8 cellular contexts compared by ENCODE assay signal in the genomic region with DNA sequence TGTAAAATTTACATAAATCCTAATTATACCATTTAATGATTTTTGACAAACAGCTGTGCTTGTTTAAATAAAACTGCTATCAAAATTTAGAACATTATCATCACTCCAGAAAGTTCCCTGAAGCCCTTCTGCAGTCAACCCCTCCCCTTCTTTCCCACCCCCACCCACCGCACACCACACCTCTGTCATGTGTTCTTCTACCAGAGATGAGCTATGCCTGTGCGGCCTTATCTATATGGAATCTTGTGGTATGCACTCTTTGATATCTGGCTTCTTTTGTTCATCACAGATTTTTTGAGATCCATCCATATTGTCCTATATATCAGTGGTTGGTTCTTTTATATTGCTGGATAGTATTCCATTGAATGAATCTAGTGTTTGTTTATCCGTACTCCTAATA. TPM values are rescaled to one million over a fixed set of nuclear protein-coding genes. Genes with fewer than 3 reads are reported as not detected.
DNase-seq lines count a peak whose midpoint lies in the region; ATAC-seq and TF ChIP-seq lines count a peak whose summit lies in the region.

No MANE protein-coding gene starts in this region.

- POLR2A ChIA-PET in activated CD4-positive, alpha-beta memory T cell treated with anti-CD3 and anti-CD28 coated beads, Interleukin-2, amount 10 ng/mL, durations not matched to agents 7 days and 5 days (lab: Charles Lee): interaction anchor here (1.2 to 3.0 kb wide), 7 partner anchors 8 to 54 kb away, joined by 3 to 33 read pairs (median 7); a partner anchor contains a TSS

- H3K27me3 ChIP-seq in thoracic aorta (replicated peaks; ENCODE audit: insufficient read depth) (no peaks in the 10 kb centered on the region), lower lobe of right lung (ENCODE audit: low read depth) (no peaks in the 10 kb centered on the region)

- H3K27ac Mint-ChIP-seq in activated CD4-positive, alpha-beta memory T cell treated with anti-CD3 and anti-CD28 coated beads, Interleukin-2, amount 10 ng/mL, durations not matched to agents 7 days and 5 days: peak overlapping the region; percentile 85

- H3K36me3 Mint-ChIP-seq in activated CD4-positive, alpha-beta memory T cell treated with anti-CD3 and anti-CD28 coated beads, Interleukin-2, amount 10 ng/mL, durations not matched to agents 7 days and 5 days (ENCODE audit: low read depth): peaks cover 41% of the 10 kb centered on the region

- no peak overlapping the region for H3K4me3 Mint-ChIP-seq in activated CD4-positive, alpha-beta memory T cell treated with anti-CD3 and anti-CD28 coated beads, Interleukin-2, amount 10 ng/mL, durations not matched to agents 7 days and 5 days

- TF ChIP-seq CTCF in mucosa of descending colon (IDR thresholded peaks at IDR 0.05): no peak
- TF ChIP-seq CTCF in thoracic aorta (IDR thresholded peaks at IDR 0.05): no peak
- no peak for TF ChIP-seq CTCF in lower lobe of right lung (IDR thresholded peaks at IDR 0.05)

- no peaks in the 10 kb centered on the region for H3K9me3 Mint-ChIP-seq in activated CD4-positive, alpha-beta memory T cell treated with anti-CD3 and anti-CD28 coated beads, Interleukin-2, amount 10 ng/mL, durations not matched to agents 7 days and 5 days

- peaks cover 67% of the 10 kb centered on the region for H3K4me1 Mint-ChIP-seq in activated CD4-positive, alpha-beta memory T cell treated with anti-CD3 and anti-CD28 coated beads, Interleukin-2, amount 10 ng/mL, durations not matched to agents 7 days and 5 days

- H3K27ac ChIP-seq in thoracic aorta (peak overlapping the region; percentile 10 to 51), lower lobe of right lung (no peak overlapping the region)

- CTCF ChIA-PET in activated CD4-positive, alpha-beta memory T cell treated with anti-CD3 and anti-CD28 coated beads, Interleukin-2, amount 10 ng/mL, durations not matched to agents 7 days and 5 days (lab: Charles Lee): interaction anchor here (1.1 to 2.2 kb wide), 2 partner anchors 44 to 47 kb away, joined by 4 to 15 read pairs; no protein-coding TSS in a partner anchor

- intact Hi-C loops in mucosa of descending colon (cut with DNase I, micrococcal nuclease): no loop called here
- intact Hi-C loops in lower lobe of right lung (cut with DNase I): loop anchor here (10.0 kb wide), 1 partner anchor 49 kb away; no protein-coding TSS in a partner anchor

- ATAC-seq in mucosa of descending colon: peak; percentile 43
- no peak for ATAC-seq in thoracic aorta (ENCODE audit: insufficient number of reproducible peaks, low FRiP score, low read depth)
- ATAC-seq in HG03280 (IDR thresholded peaks at IDR 0.05; ENCODE audit: unreplicated experiment): no peak
- ATAC-seq in GM19463 (IDR thresholded peaks at IDR 0.05; ENCODE audit: unreplicated experiment): no peak
- ATAC-seq in lower lobe of right lung: no peak

- peaks cover 76% of the 10 kb centered on the region for H3K4me1 ChIP-seq in mucosa of descending colon (ENCODE audit: low read depth)
- peaks cover 76 to 88% of the 10 kb centered on the region in 2 donors for H3K4me1 ChIP-seq in thoracic aorta (ENCODE audit: control insufficient read depth in 1 of 2, low read depth in 2 of 2)
- peaks cover 95% of the 10 kb centered on the region for H3K4me1 ChIP-seq in lower lobe of right lung

- H3K4me3 ChIP-seq in mucosa of descending colon (no peak overlapping the region), thoracic aorta (peak overlapping the region; percentile 52), lower lobe of right lung (no peak overlapping the region)

- peak; percentile 77 for DNase-seq in activated effector memory CD4-positive, alpha-beta T cell treated with anti-CD3 and anti-CD28 coated beads, Interleukin-2, amount 50 U/mL, for 16 hours
- DNase-seq in activated effector memory CD4-positive, alpha-beta T cell treated with Interleukin-2 at 50 U/mL for 16 hours: no peak
- peak; percentile 48 for DNase-seq in activated CD4-positive, alpha-beta memory T cell treated with anti-CD3 and anti-CD28 coated beads, Interleukin-2, amount 10 ng/mL, durations not matched to agents 7 days and 5 days
- no peak for DNase-seq in mucosa of descending colon
- no peak for DNase-seq in thoracic aorta (ENCODE audit: low spot score)
- no peak for DNase-seq in lower lobe of right lung

- H3K9me3 ChIP-seq in mucosa of descending colon: no peaks in the 10 kb centered on the region
- no peaks in the 10 kb centered on the region for H3K9me3 ChIP-seq in thoracic aorta
- H3K9me3 ChIP-seq in lower lobe of right lung: no peaks in the 10 kb centered on the region

- H3K36me3 ChIP-seq in mucosa of descending colon (ENCODE audit: low read depth) (no peaks in the 10 kb centered on the region), thoracic aorta (peaks cover 2% of the 10 kb centered on the region), lower lobe of right lung (peaks cover 32% of the 10 kb centered on the region)

- no peaks in the 10 kb centered on the region for H3K27me3 Mint-ChIP-seq in activated CD4-positive, alpha-beta memory T cell treated with anti-CD3 and anti-CD28 coated beads, Interleukin-2, amount 10 ng/mL, durations not matched to agents 7 days and 5 days

RNA-seq across cellular contexts. Expression of a gene that starts 7.2 kb away (rescaled TPM):
- total RNA-seq in activated CD4-positive, alpha-beta memory T cell treated with anti-CD3 and anti-CD28 coated beads, Interleukin-2, amount 10 ng/mL, durations not matched to agents 7 days and 5 days: 10 to 100 TPM; 16.2 to 18.6 TPM
- total RNA-seq in mucosa of descending colon (10 to 100 TPM; 22.7 to 64.4 (median 40.3) TPM), thoracic aorta (10 to 100 TPM; 90.4 to 97.2 TPM), lower lobe of right lung (48.8 TPM)

Comparison
In these comparisons a context has a peak if more than half of its experiments do, and no peak if none do; other contexts are left out.
1. DNase-seq: peak in activated effector memory CD4-positive, alpha-beta T cell treated with anti-CD3 and anti-CD28 coated beads, Interleukin-2, amount 50 U/mL, for 16 hours (single experiment) and activated CD4-positive, alpha-beta memory T cell treated with anti-CD3 and anti-CD28 coated beads, Interleukin-2, amount 10 ng/mL, durations not matched to agents 7 days and 5 days (single experiment); none in activated effector memory CD4-positive, alpha-beta T cell treated with Interleukin-2 at 50 U/mL for 16 hours (single experiment), mucosa of descending colon (0 of 3), thoracic aorta (single experiment) and lower lobe of right lung (single experiment).